In genomic region chr19:33064117-33064777, GRCh38 we compare ENCODE assay signal across 8 cellular contexts. TPM values are rescaled to one million over a fixed set of nuclear protein-coding genes. Genes with fewer than 3 reads are reported as not detected.
DNase-seq lines count a peak whose midpoint lies in the region; ATAC-seq and TF ChIP-seq lines count a peak whose summit lies in the region.

No MANE protein-coding gene starts in this region.

- CTCF ChIA-PET in CD4-positive, alpha-beta T cell (lab: Charles Lee) = no interaction called here
- CTCF ChIA-PET in activated CD8-positive, alpha-beta memory T cell treated with anti-CD3 and anti-CD28 coated beads, Interleukin-2, amount 10 ng/mL, durations not matched to agents 7 days and 5 days (lab: Charles Lee) = no interaction called here

- H3K4me3 ChIP-seq in Jurkat, Clone E6-1 (ENCODE audit: low read length) = peak overlapping the region; percentile 33
- H3K4me3 ChIP-seq in foreskin fibroblast (ENCODE audit: low read depth in 1 of 2, low read length in 2 of 2) (peak overlapping the region; percentile 45 to 57), parathyroid adenoma (ENCODE audit: low read depth, low read length) (peak overlapping the region; percentile 59)

- H2AFZ ChIP-seq in parathyroid adenoma = peak overlapping the region; percentile 43

- H3K4me1 ChIP-seq in parathyroid adenoma = peaks cover 4% of the 10 kb centered on the region

- no peak overlapping the region for H3K9ac ChIP-seq in parathyroid adenoma

- peak in 3 of 10 experiments; percentile 9 to 35 (median 11) for DNase-seq in CD4-positive, alpha-beta T cell
- no peak for DNase-seq in Jurkat, Clone E6-1 (ENCODE audit: low read depth, low spot score)
- DNase-seq in activated CD8-positive, alpha-beta memory T cell treated with anti-CD3 and anti-CD28 coated beads, Interleukin-2, amount 10 ng/mL, durations not matched to agents 7 days and 5 days = no peak
- peak in 1 of 2 donors; percentile 27 for DNase-seq in foreskin fibroblast
- DNase-seq in central memory CD4-positive, alpha-beta T cell = no peak

- H3K4me1 Mint-ChIP-seq in CD4-positive, alpha-beta T cell (ENCODE audit: low read depth) = no peaks in the 10 kb centered on the region
- peaks cover 4% of the 10 kb centered on the region for H3K4me1 Mint-ChIP-seq in activated CD8-positive, alpha-beta memory T cell treated with anti-CD3 and anti-CD28 coated beads, Interleukin-2, amount 10 ng/mL, durations not matched to agents 7 days and 5 days

- ATAC-seq in CD4-positive, alpha-beta T cell (ENCODE audit: poor library complexity) = peak; percentile 67
- ATAC-seq in GM19455 (IDR thresholded peaks at IDR 0.05; ENCODE audit: unreplicated experiment) (peak; percentile 42), GM21526 (IDR thresholded peaks at IDR 0.05; ENCODE audit: low FRiP score, unreplicated experiment) (no peak)
- ATAC-seq in activated CD8-positive, alpha-beta memory T cell treated with anti-CD3 and anti-CD28 coated beads, Interleukin-2, amount 10 ng/mL, durations not matched to agents 7 days and 5 days = peak; percentile 73

- H3K27ac Mint-ChIP-seq in CD4-positive, alpha-beta T cell = no peak overlapping the region
- H3K27ac Mint-ChIP-seq in activated CD8-positive, alpha-beta memory T cell treated with anti-CD3 and anti-CD28 coated beads, Interleukin-2, amount 10 ng/mL, durations not matched to agents 7 days and 5 days = no peak overlapping the region

- H3K36me3 ChIP-seq in parathyroid adenoma (ENCODE audit: control insufficient read depth, insufficient read depth, low read length) = no peaks in the 10 kb centered on the region

- peaks cover 50% of the 10 kb centered on the region for H3K27me3 Mint-ChIP-seq in CD4-positive, alpha-beta T cell
- H3K27me3 Mint-ChIP-seq in activated CD8-positive, alpha-beta memory T cell treated with anti-CD3 and anti-CD28 coated beads, Interleukin-2, amount 10 ng/mL, durations not matched to agents 7 days and 5 days = peaks cover 30% of the 10 kb centered on the region

- H3K27ac ChIP-seq in CD4-positive, alpha-beta T cell (ENCODE audit: low read depth, low read length) = no peak overlapping the region
- H3K27ac ChIP-seq in parathyroid adenoma = peak overlapping the region; percentile 10

- H3K9me3 ChIP-seq in CD4-positive, alpha-beta T cell (ENCODE audit: control insufficient read depth, low read length) = no peaks in the 10 kb centered on the region
- no peaks in the 10 kb centered on the region for H3K9me3 ChIP-seq in parathyroid adenoma (ENCODE audit: control insufficient read depth, low read length)

- peaks cover 18% of the 10 kb centered on the region for H3K27me3 ChIP-seq in CD4-positive, alpha-beta T cell (ENCODE audit: control insufficient read depth, insufficient read depth, low read length)
- no peaks in the 10 kb centered on the region for H3K27me3 ChIP-seq in parathyroid adenoma (ENCODE audit: control insufficient read depth, insufficient read depth, low read length)

- intact Hi-C loops in CD4-positive, alpha-beta T cell (cut with DNase I, micrococcal nuclease) = no loop called here

- POLR2A ChIA-PET in CD4-positive, alpha-beta T cell (lab: Charles Lee) = no interaction called here

- no peak for TF ChIP-seq CTCF in CD4-positive, alpha-beta T cell (IDR thresholded peaks at IDR 0.05)
- TF ChIP-seq CTCF in foreskin fibroblast (IDR thresholded peaks at IDR 0.05; ENCODE audit: low read depth, low read length) = no peak
- TF ChIP-seq CTCF in parathyroid adenoma (IDR thresholded peaks at IDR 0.05) = no peak

- H3K4me3 Mint-ChIP-seq in CD4-positive, alpha-beta T cell = peak overlapping the region; percentile 42
- peak overlapping the region; percentile 46 for H3K4me3 Mint-ChIP-seq in activated CD8-positive, alpha-beta memory T cell treated with anti-CD3 and anti-CD28 coated beads, Interleukin-2, amount 10 ng/mL, durations not matched to agents 7 days and 5 days

- peaks cover 2% of the 10 kb centered on the region for H3K79me2 ChIP-seq in parathyroid adenoma

- H3K4me2 ChIP-seq in parathyroid adenoma (ENCODE audit: low read length) = peak overlapping the region; percentile 82

- no peaks in the 10 kb centered on the region for H3K36me3 Mint-ChIP-seq in CD4-positive, alpha-beta T cell (ENCODE audit: low read depth)
- no peaks in the 10 kb centered on the region for H3K36me3 Mint-ChIP-seq in activated CD8-positive, alpha-beta memory T cell treated with anti-CD3 and anti-CD28 coated beads, Interleukin-2, amount 10 ng/mL, durations not matched to agents 7 days and 5 days

- H3K9me3 Mint-ChIP-seq in CD4-positive, alpha-beta T cell = no peaks in the 10 kb centered on the region
- H3K9me3 Mint-ChIP-seq in activated CD8-positive, alpha-beta memory T cell treated with anti-CD3 and anti-CD28 coated beads, Interleukin-2, amount 10 ng/mL, durations not matched to agents 7 days and 5 days (ENCODE audit: low read depth) = no peaks in the 10 kb centered on the region

RNA-seq across cellular contexts. Expression of gene RHPN2, which starts 0.4 kb away (rescaled TPM):
- total RNA-seq in CD4-positive, alpha-beta T cell = under 1 TPM in 1 of 2 experiments, not detected in 1; 0.08 TPM
- 4.9 TPM for polyA plus RNA-seq in Jurkat, Clone E6-1 (2012; ENCODE audit: insufficient read depth, insufficient read length)
- total RNA-seq in activated CD8-positive, alpha-beta memory T cell treated with anti-CD3 and anti-CD28 coated beads, Interleukin-2, amount 10 ng/mL, durations not matched to agents 7 days and 5 days = 1 to 10 TPM; 1.3 to 2.4 TPM

RNA-seq across cellular contexts. Expression of gene GPATCH1, which starts 16.7 kb away (rescaled TPM):
- total RNA-seq in CD4-positive, alpha-beta T cell = 1 to 10 TPM; 4.6 to 5.5 TPM
- 12.0 TPM for polyA plus RNA-seq in Jurkat, Clone E6-1 (2012; ENCODE audit: insufficient read depth, insufficient read length)
- total RNA-seq in activated CD8-positive, alpha-beta memory T cell treated with anti-CD3 and anti-CD28 coated beads, Interleukin-2, amount 10 ng/mL, durations not matched to agents 7 days and 5 days = 10 to 100 TPM; 13.7 to 15.4 TPM
